32 cellular contexts compared by ENCODE assay signal in the genomic region with DNA sequence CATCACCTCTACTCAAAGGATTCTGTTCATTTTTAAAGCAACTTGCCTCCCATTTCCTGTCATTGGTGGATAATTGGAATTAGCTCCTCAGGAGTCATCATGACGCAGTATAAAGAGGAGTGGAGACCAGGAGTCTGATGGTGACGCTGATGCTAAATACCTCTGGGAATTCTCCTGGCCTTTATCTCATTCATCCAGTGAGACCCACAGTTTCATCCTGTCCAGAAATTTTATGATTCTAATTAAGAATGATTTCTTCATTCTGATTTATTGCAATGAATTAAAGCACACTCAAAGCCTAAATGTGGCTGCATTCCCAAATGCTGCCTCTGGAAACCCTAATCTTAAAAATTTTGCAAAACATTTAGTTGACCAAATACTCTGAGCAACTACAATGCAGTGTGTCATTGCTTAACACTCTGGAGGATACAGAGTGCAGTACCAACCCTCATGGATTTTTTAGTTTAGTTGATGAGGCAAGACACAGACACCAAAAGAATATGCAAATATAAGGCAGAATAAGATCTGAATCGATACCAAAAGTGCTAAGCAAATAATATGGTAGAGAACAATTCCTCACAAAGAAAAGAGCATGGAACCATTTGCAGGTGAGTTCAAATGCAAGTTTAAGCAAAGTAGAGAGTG.
"Had no signal": no experiment of that assay in that cellular context is flagged by ENCODE, and none has a peak within 500 bp of the region (broad histone marks: within the 10 kb centered on the region; RNA-seq: fewer than 3 reads in every experiment).

No MANE protein-coding gene starts in this region.

- H3K27me3 Mint-ChIP-seq: activated CD4-positive, alpha-beta memory T cell treated with anti-CD3 and anti-CD28 coated beads for 36 hours; activated CD4-positive, alpha-beta T cell treated with anti-CD3 and anti-CD28 coated beads, Interleukin-2, amount 10 ng/mL, durations not matched to agents 24 days and 14 days; activated naive CD4-positive, alpha-beta T cell treated with anti-CD3 and anti-CD28 coated beads, Interleukin-2, amount 10 ng/mL, durations not matched to agents 7 days and 5 days; dendritic cell treated with granulocyte-macrophage colony-stimulating factor and Interleukin-4, amounts not matched to agents 40 ng/mL and 50 ng/mL, for 4 days had no signal

- H3K4me3 Mint-ChIP-seq: activated CD4-positive, alpha-beta memory T cell treated with anti-CD3 and anti-CD28 coated beads for 36 hours; activated CD4-positive, alpha-beta T cell treated with anti-CD3 and anti-CD28 coated beads, Interleukin-2, amount 10 ng/mL, durations not matched to agents 24 days and 14 days; activated naive CD4-positive, alpha-beta T cell treated with anti-CD3 and anti-CD28 coated beads, Interleukin-2, amount 10 ng/mL, durations not matched to agents 7 days and 5 days; activated naive CD8-positive, alpha-beta T cell treated with anti-CD3 and anti-CD28 coated beads, Interleukin-2, amount 10 ng/mL, durations not matched to agents 7 days and 5 days; activated T-helper 1 cell treated with anti-CD3 and anti-CD28 coated beads, Interleukin-12 subunit alpha, Interleukin-12 subunit beta, Interleukin-2, Interleukin-4 antibody, amounts not matched to agents 30 ng/mL and 10 ng/mL and 1 ng/mL, durations not matched to agents 14 hours and 24 hours and 36 hours; dendritic cell treated with granulocyte-macrophage colony-stimulating factor and Interleukin-4, amounts not matched to agents 40 ng/mL and 50 ng/mL, for 4 days; immature natural killer cell; natural killer cell; T-helper 1 cell treated with Interleukin-12 subunit alpha and Interleukin-12 subunit beta and Interleukin-4 antibody, amounts not matched to agents 30 μg/mL and 1 μg/mL, for 36 hours had no signal

- H3K4me3 ChIP-seq: esophagus squamous epithelium, lower lobe of right lung, right lobe of liver, testis, transverse colon had no signal

- H3K36me3 Mint-ChIP-seq: activated CD4-positive, alpha-beta memory T cell treated with anti-CD3 and anti-CD28 coated beads for 36 hours; activated naive CD4-positive, alpha-beta T cell treated with anti-CD3 and anti-CD28 coated beads, Interleukin-2, amount 10 ng/mL, durations not matched to agents 7 days and 5 days; activated naive CD8-positive, alpha-beta T cell treated with anti-CD3 and anti-CD28 coated beads, Interleukin-2, amount 10 ng/mL, durations not matched to agents 7 days and 5 days; immature natural killer cell; natural killer cell had no signal

- H3K27ac ChIP-seq: epithelial cell of prostate, esophagus squamous epithelium, lower lobe of right lung, right lobe of liver, testis, transverse colon, WERI-Rb-1 had no signal

- H3K36me3 ChIP-seq: esophagus squamous epithelium, lower lobe of right lung, right lobe of liver, transverse colon, WERI-Rb-1 had no signal

- H3K27ac Mint-ChIP-seq: activated CD4-positive, alpha-beta memory T cell treated with anti-CD3 and anti-CD28 coated beads for 36 hours; activated CD4-positive, alpha-beta T cell treated with anti-CD3 and anti-CD28 coated beads, Interleukin-2, amount 10 ng/mL, durations not matched to agents 24 days and 14 days; activated naive CD4-positive, alpha-beta T cell treated with anti-CD3 and anti-CD28 coated beads, Interleukin-2, amount 10 ng/mL, durations not matched to agents 7 days and 5 days; activated naive CD8-positive, alpha-beta T cell treated with anti-CD3 and anti-CD28 coated beads, Interleukin-2, amount 10 ng/mL, durations not matched to agents 7 days and 5 days; activated T-helper 1 cell treated with anti-CD3 and anti-CD28 coated beads, Interleukin-12 subunit alpha, Interleukin-12 subunit beta, Interleukin-2, Interleukin-4 antibody, amounts not matched to agents 30 ng/mL and 10 ng/mL and 1 ng/mL, durations not matched to agents 14 hours and 24 hours and 36 hours; dendritic cell treated with granulocyte-macrophage colony-stimulating factor and Interleukin-4, amounts not matched to agents 40 ng/mL and 50 ng/mL, for 4 days; immature natural killer cell; natural killer cell; T-helper 1 cell treated with Interleukin-12 subunit alpha and Interleukin-12 subunit beta and Interleukin-4 antibody, amounts not matched to agents 30 μg/mL and 1 μg/mL, for 36 hours had no signal

- ATAC-seq: activated CD4-positive, CD25-positive, alpha-beta regulatory T cell treated with anti-CD3 and anti-CD28 coated beads, Interleukin-2, amount 50 U/mL, for 24 hours; left colon; lower lobe of right lung; natural killer cell; right lobe of liver; stimulated activated naive CD8-positive, alpha-beta T cell treated with anti-CD3 and anti-CD28 coated beads, Interleukin-15, Interleukin-2, amounts not matched to agents 100 U/mL and 50 U/mL, for 24 hours had no signal

- H3K4me1 Mint-ChIP-seq: activated CD4-positive, alpha-beta T cell treated with anti-CD3 and anti-CD28 coated beads, Interleukin-2, amount 10 ng/mL, durations not matched to agents 24 days and 14 days; activated naive CD4-positive, alpha-beta T cell treated with anti-CD3 and anti-CD28 coated beads, Interleukin-2, amount 10 ng/mL, durations not matched to agents 7 days and 5 days; activated naive CD8-positive, alpha-beta T cell treated with anti-CD3 and anti-CD28 coated beads, Interleukin-2, amount 10 ng/mL, durations not matched to agents 7 days and 5 days had no signal

- DNase-seq: activated CD4-positive, alpha-beta memory T cell treated with anti-CD3 and anti-CD28 coated beads for 36 hours; activated CD4-positive, alpha-beta T cell treated with anti-CD3 and anti-CD28 coated beads, Interleukin-2, amount 10 ng/mL, durations not matched to agents 24 days and 14 days; activated CD8-positive, alpha-beta memory T cell treated with anti-CD3 and anti-CD28 coated beads, Interleukin-2, amount 50 U/mL, for 4 hours; activated gamma-delta T cell; activated naive CD4-positive, alpha-beta T cell treated with anti-CD3 and anti-CD28 coated beads, Interleukin-2, amount 10 ng/mL, durations not matched to agents 7 days and 5 days; activated naive CD8-positive, alpha-beta T cell treated with anti-CD3 and anti-CD28 coated beads, Interleukin-2, amount 10 ng/mL, durations not matched to agents 7 days and 5 days; activated T-cell treated with anti-CD3 and anti-CD28 coated beads, Interleukin-2, amount 50 U/mL, for 1 hour; amygdala; central memory CD4-positive, alpha-beta T cell; effector CD4-positive, alpha-beta T cell; esophagus squamous epithelium; head of caudate nucleus; hypothalamus; immature natural killer cell; kidney; left colon; lower lobe of right lung; mesendoderm; natural killer cell; posterior cingulate gyrus; right lobe of liver; stimulated activated CD4-positive, alpha-beta T cell treated with anti-CD3 and anti-CD28 coated beads, Interleukin-2, amount 100 ng/mL, for 48 hours; stimulated activated naive CD8-positive, alpha-beta T cell treated with anti-CD3 and anti-CD28 coated beads, Interleukin-15, Interleukin-2, amounts not matched to agents 100 U/mL and 50 U/mL, for 24 hours; T-helper 9 cell; testis; transverse colon; WERI-Rb-1 had no signal

- H3K9me3 Mint-ChIP-seq: activated CD4-positive, alpha-beta memory T cell treated with anti-CD3 and anti-CD28 coated beads for 36 hours; activated naive CD4-positive, alpha-beta T cell treated with anti-CD3 and anti-CD28 coated beads, Interleukin-2, amount 10 ng/mL, durations not matched to agents 7 days and 5 days; activated naive CD8-positive, alpha-beta T cell treated with anti-CD3 and anti-CD28 coated beads, Interleukin-2, amount 10 ng/mL, durations not matched to agents 7 days and 5 days; activated T-helper 1 cell treated with anti-CD3 and anti-CD28 coated beads, Interleukin-12 subunit alpha, Interleukin-12 subunit beta, Interleukin-2, Interleukin-4 antibody, amounts not matched to agents 30 ng/mL and 10 ng/mL and 1 ng/mL, durations not matched to agents 14 hours and 24 hours and 36 hours; dendritic cell treated with granulocyte-macrophage colony-stimulating factor and Interleukin-4, amounts not matched to agents 40 ng/mL and 50 ng/mL, for 4 days; natural killer cell had no signal

- H3K27me3 ChIP-seq: esophagus squamous epithelium, right lobe of liver, testis, transverse colon had no signal

- H3K4me1 ChIP-seq: esophagus squamous epithelium, lower lobe of right lung, right lobe of liver, testis, transverse colon had no signal

- H3K9me3 ChIP-seq: esophagus squamous epithelium, lower lobe of right lung, right lobe of liver, testis, transverse colon had no signal
